ENCODE assay signal across 22 cellular contexts in the genomic region with DNA sequence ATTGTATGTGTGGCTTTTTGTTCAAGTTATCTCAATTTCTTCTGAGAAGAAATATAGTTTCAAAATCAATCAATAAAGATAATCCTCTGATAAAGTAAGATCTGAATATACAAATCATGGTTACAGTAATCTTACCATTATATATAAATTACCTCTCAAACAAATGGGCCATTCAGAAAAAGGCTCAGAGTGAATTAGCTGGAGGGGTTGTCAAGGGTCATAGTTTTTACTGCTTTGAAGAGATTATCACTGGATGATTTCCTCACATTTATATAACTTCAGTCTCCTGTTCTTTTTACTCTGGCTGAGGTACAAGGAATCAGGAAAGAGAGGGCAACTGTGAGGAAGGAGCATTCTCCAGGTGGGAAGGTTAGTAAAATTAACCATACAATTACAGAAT.
"Had no signal": no experiment of that assay in that cellular context is flagged by ENCODE, and none has a peak within 500 bp of the region (broad histone marks: within the 10 kb centered on the region; RNA-seq: fewer than 3 reads in every experiment).

No MANE protein-coding gene starts in this region.

- H3K36me3 ChIP-seq: colonic mucosa, heart left ventricle, lower lobe of right lung, sigmoid colon, vagina, WERI-Rb-1 had no signal

- H3K4me3 Mint-ChIP-seq: activated CD4-positive, alpha-beta T cell treated with anti-CD3 and anti-CD28 coated beads, Interleukin-2, amount 10 ng/mL, durations not matched to agents 7 days and 5 days; activated naive CD8-positive, alpha-beta T cell treated with anti-CD3 and anti-CD28 coated beads, Interleukin-2, amount 10 ng/mL, durations not matched to agents 7 days and 5 days; activated T-cell treated with anti-CD3 and anti-CD28 coated beads, Interleukin-2, amount 50 U/mL, for 4 hours; T-helper 17 cell had no signal

- H3K4me1 ChIP-seq: colonic mucosa, lower lobe of right lung, testis had no signal

- H3K27me3 ChIP-seq: colonic mucosa, heart left ventricle, sigmoid colon, testis, vagina had no signal

- H3K4me1 Mint-ChIP-seq: T-helper 17 cell had no signal

- H3K27me3 Mint-ChIP-seq: activated CD4-positive, alpha-beta T cell treated with anti-CD3 and anti-CD28 coated beads, Interleukin-2, amount 10 ng/mL, durations not matched to agents 7 days and 5 days had no signal

- FAIRE-seq: bronchial epithelial cell, keratinocyte had no signal

- H3K9me3 ChIP-seq: colonic mucosa, heart left ventricle, lower lobe of right lung, mucosa of descending colon, sigmoid colon, testis, vagina had no signal

- DNase-seq: activated CD4-positive, alpha-beta T cell treated with anti-CD3 and anti-CD28 coated beads, Interleukin-2, amount 10 ng/mL, durations not matched to agents 7 days and 5 days; activated CD4-positive, CD25-positive, alpha-beta regulatory T cell treated with anti-CD3 and anti-CD28 coated beads, Interleukin-2, amount 50 U/mL, for 72 hours; activated CD8-positive, alpha-beta memory T cell treated with anti-CD3 and anti-CD28 coated beads, Interleukin-2, amount 50 U/mL, for 48 hours; activated naive CD4-positive, alpha-beta T cell treated with Interleukin-2 at 50 U/mL for 16 hours; activated naive CD8-positive, alpha-beta T cell treated with anti-CD3 and anti-CD28 coated beads, Interleukin-2, amount 10 ng/mL, durations not matched to agents 7 days and 5 days; activated T-cell treated with anti-CD3 and anti-CD28 coated beads, Interleukin-2, amount 50 U/mL, for 4 hours; amniotic stem cell; colonic mucosa; heart left ventricle; lower lobe of right lung; mesendoderm; mucosa of descending colon; sigmoid colon; stimulated activated CD4-positive, alpha-beta T cell treated with anti-CD3 and anti-CD28 coated beads, Interleukin-2, amount 100 ng/mL, for 48 hours; stimulated activated naive CD4-positive, alpha-beta T cell; T-helper 17 cell; testis; trophoblast cell; WERI-Rb-1 had no signal

- H3K27ac ChIP-seq: colonic mucosa, heart left ventricle, lower lobe of right lung, sigmoid colon, testis, vagina, WERI-Rb-1 had no signal

- ATAC-seq: activated T-cell treated with anti-CD3 and anti-CD28 coated beads, Interleukin-2, amount 50 U/mL, for 4 hours; heart left ventricle; lower lobe of right lung; mucosa of descending colon; T-helper 17 cell had no signal

- H3K36me3 Mint-ChIP-seq: activated naive CD8-positive, alpha-beta T cell treated with anti-CD3 and anti-CD28 coated beads, Interleukin-2, amount 10 ng/mL, durations not matched to agents 7 days and 5 days had no signal

- H3K27ac Mint-ChIP-seq: activated CD4-positive, alpha-beta T cell treated with anti-CD3 and anti-CD28 coated beads, Interleukin-2, amount 10 ng/mL, durations not matched to agents 7 days and 5 days; activated naive CD8-positive, alpha-beta T cell treated with anti-CD3 and anti-CD28 coated beads, Interleukin-2, amount 10 ng/mL, durations not matched to agents 7 days and 5 days; T-helper 17 cell had no signal

- H3K9me3 Mint-ChIP-seq: activated naive CD8-positive, alpha-beta T cell treated with anti-CD3 and anti-CD28 coated beads, Interleukin-2, amount 10 ng/mL, durations not matched to agents 7 days and 5 days; activated T-cell treated with anti-CD3 and anti-CD28 coated beads, Interleukin-2, amount 50 U/mL, for 4 hours had no signal

- H3K4me3 ChIP-seq: colonic mucosa, heart left ventricle, lower lobe of right lung, mucosa of descending colon, sigmoid colon, testis, vagina had no signal
